8 cellular contexts compared by ENCODE assay signal in genomic region chr11:120229451-120230424, GRCh38. TPM values are rescaled to one million over a fixed set of nuclear protein-coding genes. Genes with fewer than 3 reads are reported as not detected.
DNase-seq lines count a peak whose midpoint lies in the region; ATAC-seq and TF ChIP-seq lines count a peak whose summit lies in the region.

No MANE protein-coding gene starts in this region.

- H3K27me3 ChIP-seq in H7 (ENCODE audit: control insufficient read depth, insufficient read depth, low read length) = peaks cover 3% of the 10 kb centered on the region; the same call in 1 of the 2 replicates
- H3K27me3 ChIP-seq in lower lobe of right lung (ENCODE audit: low read depth) = peaks cover 11% of the 10 kb centered on the region

- TF ChIP-seq CTCF in lower lobe of right lung (IDR thresholded peaks at IDR 0.05) = peak; percentile 64

- intact Hi-C loops in lower lobe of right lung (cut with DNase I) = loop anchor here (10.0 kb wide), 1 partner anchor 55 kb away; no protein-coding TSS in a partner anchor

- H3K4me3 ChIP-seq in H7 (ENCODE audit: insufficient read depth, low read depth, low read length) = no peak overlapping the region
- H3K4me3 ChIP-seq in lower lobe of right lung = no peak overlapping the region

- ATAC-seq in lower lobe of right lung (peak in 1 of 2 donors; percentile 32), GM19395 (IDR thresholded peaks at IDR 0.05; ENCODE audit: unreplicated experiment) (no peak)

- no peak overlapping the region for H3K27ac ChIP-seq in lower lobe of right lung

- peaks cover 13% of the 10 kb centered on the region for H3K4me1 ChIP-seq in lower lobe of right lung

- H3K9me3 ChIP-seq in lower lobe of right lung = no peaks in the 10 kb centered on the region

- H3K36me3 ChIP-seq in H7 (replicated peaks; ENCODE audit: control insufficient read depth, insufficient read depth, low read length) (no peaks in the 10 kb centered on the region), lower lobe of right lung (no peaks in the 10 kb centered on the region)

- peak; percentile 49 for DNase-seq in Ammon's horn (ENCODE audit: low spot score)
- peak; percentile 78 for DNase-seq in H7
- DNase-seq in amniotic epithelial cell (ENCODE audit: low read depth) = peak; percentile 29
- no peak for DNase-seq in lower lobe of right lung
- no peak for DNase-seq in NCI-H2081 treated with DMSO at 0.1 percent for 48 hours (lab: John Stamatoyannopoulos, UW)
- DNase-seq in activated CD8-positive, alpha-beta memory T cell treated with anti-CD3 and anti-CD28 coated beads, Interleukin-2, amount 50 U/mL, for 48 hours = no peak
- no peak for DNase-seq in GM19238 (ENCODE audit: insufficient read length, low spot score)

RNA-seq across cellular contexts. Expression of gene POU2F3, which starts 10.2 kb away (rescaled TPM):
- total RNA-seq in H7 (2014; rRNA removed; shearing (Covaris generic)) = 0.81 TPM in 1 of 2 replicates, not detected in the other
- total RNA-seq in lower lobe of right lung = 4.6 TPM

RNA-seq across cellular contexts. Expression of gene OAF, which starts 18.9 kb away (rescaled TPM):
- total RNA-seq in H7 (2014; rRNA removed; shearing (Covaris generic)) = 11.6 and 15.8 TPM in 2 replicates
- total RNA-seq in lower lobe of right lung = 17.8 TPM

Comparison
In these comparisons a context has a peak if more than half of its experiments do, and no peak if none do; other contexts are left out.
1. DNase-seq: peak in Ammon's horn (single experiment), H7 (single experiment) and amniotic epithelial cell (single experiment); none in lower lobe of right lung (single experiment), NCI-H2081 treated with DMSO at 0.1 percent for 48 hours (single experiment), activated CD8-positive, alpha-beta memory T cell treated with anti-CD3 and anti-CD28 coated beads, Interleukin-2, amount 50 U/mL, for 48 hours (single experiment) and GM19238 (single experiment).